ENCODE assay signal across 34 cellular contexts in genomic region chr11:87043894-87044293, GRCh38.
"Had no signal": no experiment of that assay in that cellular context is flagged by ENCODE, and none has a peak within 500 bp of the region (broad histone marks: within the 10 kb centered on the region; RNA-seq: fewer than 3 reads in every experiment).

No MANE protein-coding gene starts in this region.

- FAIRE-seq: astrocyte, TTC549 had no signal

- H3K9me3 ChIP-seq: adrenal gland, body of pancreas, breast epithelium had no signal

- ATAC-seq: activated CD8-positive, alpha-beta T cell treated with anti-CD3 and anti-CD28 coated beads for 36 hours; activated naive CD4-positive, alpha-beta T cell treated with anti-CD3 and anti-CD28 coated beads, Interleukin-2, amount 50 U/mL, for 72 hours; activated T-cell treated with anti-CD3 and anti-CD28 coated beads, Interleukin-2, amount 50 U/mL, for 4 hours; activated T-cell treated with anti-CD3 and anti-CD28 coated beads, Interleukin-2, amount 50 U/mL, for 72 hours; activated T-helper 17 cell treated with anti-CD3 and anti-CD28 coated beads, Interleukin-2, amount 50 U/mL, for 72 hours; body of pancreas had no signal

- H3K27me3 ChIP-seq: adrenal gland, body of pancreas, brain microvascular endothelial cell, breast epithelium had no signal

- H3K36me3 ChIP-seq: breast epithelium had no signal

- H3K4me3 ChIP-seq: adrenal gland, body of pancreas, breast epithelium had no signal

- DNase-seq: activated B cell treated with CpG ODN at 0.5 μM for 24 hours; activated CD4-positive, alpha-beta memory T cell treated with anti-CD3 and anti-CD28 coated beads for 36 hours; activated CD4-positive, alpha-beta T cell treated with anti-CD3 and anti-CD28 coated beads for 4 hours; activated CD4-positive, alpha-beta T cell treated with anti-CD3 and anti-CD28 coated beads, Interleukin-2, amount 10 ng/mL, durations not matched to agents 24 days and 14 days; activated CD4-positive, alpha-beta T cell treated with anti-CD3 and anti-CD28 coated beads, Interleukin-2, amount 50 U/mL, for 1 hour; activated CD4-positive, alpha-beta T cell treated with anti-CD3 and anti-CD28 coated beads, Interleukin-2, amount 50 U/mL, for 4 hours; activated CD4-positive, CD25-positive, alpha-beta regulatory T cell treated with anti-CD3 and anti-CD28 coated beads, Interleukin-2, amount 50 U/mL, for 72 hours; activated CD8-positive, alpha-beta memory T cell treated with anti-CD3 and anti-CD28 coated beads, Interleukin-2, amount 50 U/mL, for 4 hours; activated CD8-positive, alpha-beta T cell treated with anti-CD3 and anti-CD28 coated beads for 36 hours; activated effector memory CD4-positive, alpha-beta T cell treated with anti-CD3 and anti-CD28 coated beads, Interleukin-2, amount 50 U/mL, for 16 hours; activated gamma-delta T cell treated with Interleukin-2 at 50 U/mL for 16 hours; activated naive CD4-positive, alpha-beta T cell; activated naive CD4-positive, alpha-beta T cell treated with anti-CD3 and anti-CD28 coated beads for 36 hours; activated naive CD4-positive, alpha-beta T cell treated with anti-CD3 and anti-CD28 coated beads, Interleukin-2, amount 50 U/mL, for 16 hours; activated naive CD8-positive, alpha-beta T cell treated with anti-CD3 and anti-CD28 coated beads for 36 hours; activated T-cell treated with anti-CD3 and anti-CD28 coated beads for 4 hours; activated T-cell treated with anti-CD3 and anti-CD28 coated beads, Interleukin-2, amount 50 U/mL, for 1 hour; activated T-cell treated with anti-CD3 and anti-CD28 coated beads, Interleukin-2, amount 50 U/mL, for 4 hours; activated T-cell treated with anti-CD3 and anti-CD28 coated beads, Interleukin-2, amount 50 U/mL, for 72 hours; adrenal gland; amniotic stem cell; aorta; body of pancreas; brain microvascular endothelial cell; central memory CD4-positive, alpha-beta T cell; T-helper 1 cell; T-helper 2 cell; T-helper 9 cell had no signal

- H3K27ac ChIP-seq: adrenal gland, body of pancreas, brain microvascular endothelial cell, breast epithelium, VCaP had no signal
